17 cellular contexts compared by ENCODE assay signal in the genomic region with DNA sequence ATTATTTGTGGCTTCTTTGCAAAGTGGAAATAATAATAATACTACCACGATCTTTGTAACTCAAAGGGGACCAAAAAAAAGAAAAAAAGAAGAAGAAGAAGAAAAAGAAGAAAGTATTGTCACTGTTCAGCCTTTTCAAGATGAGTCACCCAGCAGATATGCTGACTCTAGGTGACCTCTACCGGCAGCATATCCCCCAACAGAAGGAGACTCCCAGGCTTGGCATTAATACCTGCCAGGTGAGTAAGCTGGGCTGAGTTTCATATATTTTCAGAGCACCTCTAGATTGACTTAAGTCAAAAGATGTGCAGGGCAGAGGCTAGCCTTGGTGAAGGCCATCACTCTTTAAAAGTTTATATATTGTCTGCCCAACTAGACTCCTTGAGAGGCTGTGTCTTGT. TPM values are rescaled to one million over a fixed set of nuclear protein-coding genes. Genes with fewer than 3 reads are reported as not detected.
DNase-seq lines count a peak whose midpoint lies in the region; ATAC-seq, FAIRE-seq and TF ChIP-seq lines count a peak whose summit lies in the region.
"Had no signal": no experiment of that assay in that cellular context is flagged by ENCODE, and none has a peak within 500 bp of the region (broad histone marks: within the 10 kb centered on the region; RNA-seq: fewer than 3 reads in every experiment).

No MANE protein-coding gene starts in this region.

- DNase-seq in EL (peak; percentile 16), PC-3 (peak; percentile 62), H1 (ENCODE audit: low read depth in 1 of 2, low spot score in 2 of 2) (no peak), kidney tubule cell (ENCODE audit: low spot score) (peak; percentile 64), Ammon's horn (ENCODE audit: low spot score) (no peak)
- DNase-seq: GF-D8, NCI-H1436, NCI-H2029 treated with DMSO at 0.1 percent for 48 hours, NCI-H748 treated with DMSO at 0.1 percent for 48 hours had no signal

- H3K4me1 ChIP-seq in PC-3 (ENCODE audit: insufficient read depth, low read length), result peaks cover 6% of the 10 kb centered on the region; the same call in 1 of the 2 replicates
- H3K4me1 ChIP-seq in H1 (replicated peaks in 1 of 4; ENCODE audit: control insufficient read depth in 3 of 4, insufficient read depth in 4 of 4, low read length in 3 of 4), result peaks cover 3 to 18% (median 11%) of the 10 kb centered on the region in 4 experiments; a peak in 6 of 7 replicates

- no peak overlapping the region for H2BK12ac ChIP-seq in H1 (ENCODE audit: low read depth, low read length)

- no peak overlapping the region for H3K56ac ChIP-seq in H1 (replicated peaks; ENCODE audit: insufficient read length, low read depth, low read length)

- H3K36me3 ChIP-seq in PC-3 (ENCODE audit: low read depth, low read length) (no peaks in the 10 kb centered on the region), H1 (ENCODE audit: control insufficient read depth in 2 of 4, insufficient read depth in 4 of 4, low read length in 3 of 4) (no peaks in the 10 kb centered on the region)
- H3K36me3 ChIP-seq: BLaER1 treated with 17β-estradiol and CSF1 and Interleukin-3, amounts not matched to agents 10 nM and 100 nM had no signal

- no peak overlapping the region for H3K4me3 ChIP-seq in PC-3 (ENCODE audit: low read length)
- H3K4me3 ChIP-seq in H1 (ENCODE audit: extremely low read depth in 1 of 4, insufficient read depth in 2 of 4, low read depth in 3 of 4, low read length in 4 of 4), result no peak overlapping the region
- H3K4me3 ChIP-seq: BLaER1 treated with 17β-estradiol and CSF1 and Interleukin-3, amounts not matched to agents 10 nM and 100 nM had no signal

- intact Hi-C loops in PC-3 (cut with micrococcal nuclease), result no loop called here

- no peak overlapping the region for H2BK15ac ChIP-seq in H1 (ENCODE audit: low read length)

- no peak overlapping the region for H3K18ac ChIP-seq in H1 (ENCODE audit: extremely low read depth, low read length)

- CTCF ChIA-PET in PC-3 (lab: Charles Lee), result no interaction called here
- CTCF ChIA-PET in H1 (lab: Charles Lee; ENCODE audit: partially characterized antibody), result interaction anchor here (1.8 to 13.9 kb wide), 4 partner anchors 11 to 53 kb away, joined by 3 to 135 read pairs (median 10); no protein-coding TSS in a partner anchor

- no peaks in the 10 kb centered on the region for H3K9me3 ChIP-seq in PC-3 (ENCODE audit: low read length)
- H3K9me3 ChIP-seq in H1 (ENCODE audit: insufficient read depth in 2 of 2, low read depth in 1 of 2, low read length in 1 of 2), result no peaks in the 10 kb centered on the region

- POLR2A ChIA-PET in PC-3 (lab: Charles Lee; ENCODE audit: unreplicated experiment) (no interaction called here), H1 (lab: Charles Lee; ENCODE audit: partially characterized antibody) (no interaction called here)

- H3K27me3 ChIP-seq in PC-3 (ENCODE audit: low read length) (no peaks in the 10 kb centered on the region), H1 (replicated peaks in 1 of 4; ENCODE audit: control insufficient read depth in 3 of 4, extremely low read depth in 1 of 4, insufficient read depth in 3 of 4, low read length in 3 of 4) (no peaks in the 10 kb centered on the region)
- H3K27me3 ChIP-seq: BLaER1 treated with 17β-estradiol and CSF1 and Interleukin-3, amounts not matched to agents 10 nM and 100 nM had no signal

- no peaks in the 10 kb centered on the region for H3K23me2 ChIP-seq in H1 (ENCODE audit: low read depth, low read length)

- H2BK5ac ChIP-seq in H1 (ENCODE audit: low read depth, low read length), result no peak overlapping the region

- no peak overlapping the region for H3K9ac ChIP-seq in PC-3 (ENCODE audit: low read length)
- no peak overlapping the region for H3K9ac ChIP-seq in H1 (replicated peaks in 1 of 4; ENCODE audit: extremely low read depth in 1 of 4, low read depth in 3 of 4, low read length in 3 of 4)
- H3K9ac ChIP-seq: BLaER1 treated with 17β-estradiol and CSF1 and Interleukin-3, amounts not matched to agents 10 nM and 100 nM had no signal

- no peak for ATAC-seq in PC-3
- no peak for ATAC-seq in HG03039 (IDR thresholded peaks at IDR 0.05; ENCODE audit: unreplicated experiment)
- no peak for ATAC-seq in GM18502 (IDR thresholded peaks at IDR 0.05; ENCODE audit: poor library complexity, unreplicated experiment)

- H2AK5ac ChIP-seq in H1 (ENCODE audit: low read depth, low read length), result no peak overlapping the region

- no peaks in the 10 kb centered on the region for H3K79me1 ChIP-seq in H1 (ENCODE audit: low read depth, low read length)

- no TSS peak for BruUV-seq in PC-3 (replicated peaks; lab: Mats Ljungman, UMichigan)

- peak; percentile 32 to 44 for TF ChIP-seq RAD21 in H1 (IDR thresholded peaks at IDR 0.05 in 1 of 2, conservative IDR thresholded peaks at IDR 0.05 in 1 of 2; ENCODE audit: low read depth in 2 of 2, low read length in 2 of 2)

- H3K79me2 ChIP-seq in PC-3 (ENCODE audit: low read length), result no peaks in the 10 kb centered on the region
- H3K79me2 ChIP-seq in H1 (ENCODE audit: control insufficient read depth in 1 of 2, insufficient read depth in 2 of 2, low read length in 2 of 2), result no peaks in the 10 kb centered on the region

- no peak overlapping the region for H4K91ac ChIP-seq in H1 (replicated peaks; ENCODE audit: insufficient read length, low read length)

- no peak for TF ChIP-seq EP300 in H1 (IDR thresholded peaks at IDR 0.05; ENCODE audit: borderline replicate concordance in 1 of 2, low read depth in 2 of 2, low read length in 2 of 2)

- no peak for TF ChIP-seq POLR2A in H1 (IDR thresholded peaks at IDR 0.05; ENCODE audit: control extremely low read depth in 1 of 2, low read depth in 2 of 2, low read length in 2 of 2)

- H2BK120ac ChIP-seq in H1 (replicated peaks; ENCODE audit: low read depth, low read length), result no peak overlapping the region

- WGBS in H1 (ENCODE audit: extremely low coverage in 1 of 2, insufficient coverage in 1 of 2, insufficient read length in 1 of 2, insufficient replicate concordance in 2 of 2, low coverage in 1 of 2, low lambda C conversion rate in 2 of 2, missing lambda C conversion rate in 1 of 2), 2 experiments, result 29% methylated on average over 2 of the region's 2 CpGs; no CpG with 5 or more reads in 1 of the 2 experiments

- H3K27ac ChIP-seq in PC-3 (ENCODE audit: low read length), result no peak overlapping the region
- no peak overlapping the region for H3K27ac ChIP-seq in H1 (ENCODE audit: low read depth, low read length)
- H3K27ac ChIP-seq: BLaER1 treated with 17β-estradiol and CSF1 and Interleukin-3, amounts not matched to agents 10 nM and 100 nM had no signal

- FAIRE-seq in H1 (lab: Jason Lieb, UNC), result no peak
- FAIRE-seq: A204.1, GM12892, H54 had no signal

- H3K14ac ChIP-seq in H1 (ENCODE audit: insufficient read length), result no peak overlapping the region

- no peaks in the 10 kb centered on the region for H3F3A ChIP-seq in PC-3 (ENCODE audit: low read length, unreplicated experiment)

- H4K20me1 ChIP-seq in PC-3 (ENCODE audit: low read length) (no peaks in the 10 kb centered on the region), H1 (replicated peaks in 1 of 2; ENCODE audit: control insufficient read depth in 1 of 2, insufficient read depth in 2 of 2, low read length in 2 of 2) (no peaks in the 10 kb centered on the region)
- H4K20me1 ChIP-seq: BLaER1 treated with 17β-estradiol and CSF1 and Interleukin-3, amounts not matched to agents 10 nM and 100 nM had no signal

- H3K4ac ChIP-seq in H1 (replicated peaks; ENCODE audit: insufficient read length, low read depth, low read length), result no peak overlapping the region

- no peak overlapping the region for H3K23ac ChIP-seq in H1 (ENCODE audit: insufficient read length)

- H3K4me2 ChIP-seq in PC-3 (ENCODE audit: low read length), result 0 out of 2 replicates have a peak overlapping the region, but pooled peaks have one; percentile 13
- H3K4me2 ChIP-seq in H1 (ENCODE audit: insufficient read depth in 1 of 2, low read depth in 2 of 2, low read length in 2 of 2), result no peak overlapping the region

- no peak overlapping the region for H4K5ac ChIP-seq in H1 (ENCODE audit: insufficient read length, low read depth, low read length)

- no peak overlapping the region for H2BK20ac ChIP-seq in H1 (ENCODE audit: low read length)

- H4K8ac ChIP-seq in H1 (ENCODE audit: extremely low read depth, insufficient read depth, low read length), result no peak overlapping the region

- TF ChIP-seq CTCF in PC-3 (conservative IDR thresholded peaks at IDR 0.05; ENCODE audit: low read depth, low read length), result 0 out of 2 replicates have a peak, but pooled peaks have one; percentile 7
- TF ChIP-seq CTCF in H1 (IDR thresholded peaks at IDR 0.05; ENCODE audit: control extremely low read depth in 1 of 3, insufficient read depth in 1 of 3, low read depth in 1 of 3, low read length in 3 of 3), result peak in 2 of 3 experiments; percentile 2 to 14; a peak in 2 of 4 replicates

- H2AFZ ChIP-seq in PC-3 (ENCODE audit: low read length), result no peak overlapping the region
- H2AFZ ChIP-seq in H1 (ENCODE audit: low read length), result no peak overlapping the region

- no peaks in the 10 kb centered on the region for H3K9me2 ChIP-seq in PC-3 (replicated peaks; ENCODE audit: low read length)

TF ChIP-seq in H1, 55 proteins besides CTCF, POLR2A, EP300 and RAD21:
- TF ChIP-seq BACH1 (IDR thresholded peaks at IDR 0.05; ENCODE audit: low read length) (no peak), JUND (IDR thresholded peaks at IDR 0.05; ENCODE audit: low read length) (peak; percentile 48)
TF ChIP-seq in H1: peak in this region for 1.

RNA-seq across cellular contexts. Expression of a gene that starts 30.4 kb away (rescaled TPM):
- not detected in 2 replicates for total RNA-seq in PC-3 (2014; rRNA removed)
- 0.09 and 0.10 TPM in 2 replicates for total RNA-seq in H1 (2021; fragmentation: NEBNext Ultra II Directional; extraction: Animal tissue kit (Norgen Biotek cat#: 25700))
- polyA plus RNA-seq in H1 (2011; rRNA removed), result 0.11 and 0.21 TPM in 2 replicates
- 0.13 TPM for polyA plus RNA-seq in H1 (2011; cell fraction: cytosol; rRNA removed)
- polyA plus RNA-seq in H1 (2011; cell fraction: nucleus; rRNA removed), result 0.11 TPM
- 0.15 to 0.23 TPM (median 0.17 TPM) in 4 replicates for polyA plus RNA-seq in H1 (2012, experiment 1 of 2)
- 0.04 TPM for polyA plus RNA-seq in H1 (2012, experiment 2 of 2)
- 0.04 TPM for polyA plus RNA-seq in H1 (2013, experiment 1 of 2)
- 0.04 TPM for polyA plus RNA-seq in H1 (2013, experiment 2 of 2)
- 0.25 and 0.41 TPM in 2 replicates for polyA minus RNA-seq in H1 (2011; rRNA and poly(A)+ RNA removed)
- not detected for polyA minus RNA-seq in H1 (2011; cell fraction: cytosol; rRNA and poly(A)+ RNA removed)
- polyA minus RNA-seq in H1 (2011; cell fraction: nucleus; rRNA and poly(A)+ RNA removed), result 0.30 TPM
- total RNA-seq: NCI-H460, SK-MEL-5 had no signal

Comparison
In these comparisons a context has a peak if more than half of its experiments do, and no peak if none do; other contexts are left out.
1. DNase-seq: peak in EL (single experiment), PC-3 (single experiment) and kidney tubule cell (single experiment); none in H1 (0 of 2) and Ammon's horn (single experiment).